12 cellular contexts compared by ENCODE assay signal in genomic region chr13:50006426-50007135, GRCh38. TPM values are rescaled to one million over a fixed set of nuclear protein-coding genes. Genes with fewer than 3 reads are reported as not detected.
DNase-seq lines count a peak whose midpoint lies in the region; ATAC-seq and TF ChIP-seq lines count a peak whose summit lies in the region.
"Had no signal": no experiment of that assay in that cellular context is flagged by ENCODE, and none has a peak within 500 bp of the region (broad histone marks: within the 10 kb centered on the region; RNA-seq: fewer than 3 reads in every experiment).

No MANE protein-coding gene starts in this region.

- no peak overlapping the region for H3K4ac ChIP-seq in IMR-90 (ENCODE audit: low read depth, low read length)

- no peak for TF ChIP-seq POLR2A in IMR-90 (IDR thresholded peaks at IDR 0.05; ENCODE audit: low read depth, low read length)

- WGBS in IMR-90 (ENCODE audit: extremely low coverage in 2 of 2, insufficient read length in 1 of 2), 2 experiments = no CpG with 5 or more reads among the region's 7 CpGs

- H3K4me2 ChIP-seq in IMR-90 (ENCODE audit: low read depth, low read length) = no peak overlapping the region
- H3K4me2 ChIP-seq: smooth muscle cell had no signal

- CTCF ChIA-PET in IMR-90 (lab: Yijun Ruan, JAX) = interaction anchor here (1.1 kb wide), 1 partner anchor 10 kb away, joined by 4 read pairs; the partner anchor contains the start of gene TRIM13

- no peak overlapping the region for H4K8ac ChIP-seq in IMR-90 (ENCODE audit: low read depth in 2 of 2, low read length in 2 of 2)

- H4K20me1 ChIP-seq in IMR-90 (ENCODE audit: insufficient read depth, low read length) = peaks cover 21% of the 10 kb centered on the region

- no peak overlapping the region for H2BK15ac ChIP-seq in IMR-90 (ENCODE audit: low read depth, low read length)

- peaks cover 20% of the 10 kb centered on the region for H3K36me3 ChIP-seq in IMR-90 (ENCODE audit: control insufficient read depth, insufficient read depth, low read length)
- H3K36me3 ChIP-seq: ovary had no signal

- POLR2A ChIA-PET in IMR-90 (lab: Charles Lee; ENCODE audit: unreplicated experiment) = no interaction called here

- H3K4me3 ChIP-seq in AG10803 (ENCODE audit: low read length) = no peak overlapping the region
- no peak overlapping the region for H3K4me3 ChIP-seq in IMR-90 (ENCODE audit: insufficient read depth, low read depth, low read length)
- H3K4me3 ChIP-seq: ovary, smooth muscle cell had no signal

- H3K9me3 ChIP-seq in IMR-90 (ENCODE audit: control insufficient read depth, insufficient read depth, low read length) = no peaks in the 10 kb centered on the region
- H3K9me3 ChIP-seq: ovary had no signal

- no peak overlapping the region for H3K56ac ChIP-seq in IMR-90 (ENCODE audit: extremely low read depth, insufficient read depth, low read length)

- no peaks in the 10 kb centered on the region for H3K9me3 Mint-ChIP-seq in chondrocyte (ENCODE audit: low read depth)

- H2BK120ac ChIP-seq in IMR-90 (ENCODE audit: low read depth, low read length) = no peak overlapping the region

- no peak overlapping the region for H3K18ac ChIP-seq in IMR-90 (ENCODE audit: low read depth, low read length)

- no peak overlapping the region for H2BK20ac ChIP-seq in IMR-90 (ENCODE audit: low read depth, low read length)

- no peak overlapping the region for H4K5ac ChIP-seq in IMR-90 (ENCODE audit: low read depth, low read length)

- H3K9me1 ChIP-seq in IMR-90 (ENCODE audit: insufficient read depth, low read length) = no peaks in the 10 kb centered on the region; the same call in 1 of the 2 replicates

- H3K27ac ChIP-seq in IMR-90 (ENCODE audit: insufficient read depth, low read length) = no peak overlapping the region
- H3K27ac ChIP-seq: ovary had no signal

- H3K4me1 Mint-ChIP-seq in chondrocyte (ENCODE audit: low read depth) = peaks cover 35% of the 10 kb centered on the region

- no peaks in the 10 kb centered on the region for H3K27me3 ChIP-seq in IMR-90 (ENCODE audit: control insufficient read depth, insufficient read depth, low read length)
- H3K27me3 ChIP-seq: ovary had no signal

- TF ChIP-seq RAD21 in IMR-90 (IDR thresholded peaks at IDR 0.05; ENCODE audit: low read length) = no peak

- no peak overlapping the region for H3K9ac ChIP-seq in IMR-90 (ENCODE audit: low read depth, low read length)

- BruUV-seq in IMR-90 (replicated peaks; lab: Mats Ljungman, UMichigan) = no TSS peak

- H3K79me1 ChIP-seq in IMR-90 (ENCODE audit: low read depth in 1 of 2, low read length in 2 of 2) = peaks cover 18 to 58% of the 10 kb centered on the region in 2 experiments

- H2AK9ac ChIP-seq in IMR-90 (replicated peaks; ENCODE audit: low read depth, low read length, poor library complexity) = no peak overlapping the region

- no peak overlapping the region for H2AFZ ChIP-seq in IMR-90 (replicated peaks; ENCODE audit: low read length, poor library complexity)

- in situ Hi-C loops in IMR-90 (cut with MboI; ENCODE audit: low sequenced_read_pairs) = loop anchor here (5.0 kb wide), 1 partner anchor 66 kb away; no protein-coding TSS in a partner anchor

- dilution Hi-C loops in IMR-90 (cut with HindIII; ENCODE audit: low sequenced_read_pairs, unreplicated experiment) = no loop called here

- no peak overlapping the region for H2AK5ac ChIP-seq in IMR-90 (ENCODE audit: low read depth, low read length)

- peak overlapping the region; percentile 18 for H3K27ac Mint-ChIP-seq in chondrocyte (ENCODE audit: unreplicated experiment)

- H4K91ac ChIP-seq in IMR-90 (ENCODE audit: insufficient read depth, low read depth, low read length) = no peak overlapping the region

- intact Hi-C loops in IMR-90 (cut with micrococcal nuclease) (no loop called here), head of caudate nucleus (cut with DNase I) (no loop called here)

- no peaks in the 10 kb centered on the region for H3K4me1 ChIP-seq in IMR-90 (ENCODE audit: control insufficient read depth, insufficient read depth, low read length)

- TF ChIP-seq CTCF in AG10803 (conservative IDR thresholded peaks at IDR 0.05; ENCODE audit: low read length) (no peak), IMR-90 (conservative IDR thresholded peaks at IDR 0.05; ENCODE audit: low read depth, low read length) (no peak), chondrocyte (IDR thresholded peaks at IDR 0.05) (no peak)

- H3K36me3 Mint-ChIP-seq in chondrocyte (ENCODE audit: low read depth) = peaks cover 14% of the 10 kb centered on the region

- H3K14ac ChIP-seq in IMR-90 (replicated peaks; ENCODE audit: low read depth, low read length) = no peak overlapping the region

- ATAC-seq in IMR-90 (ENCODE audit: low read depth) (peak; percentile 37), left lobe of liver (peak; percentile 42), HG03520 (IDR thresholded peaks at IDR 0.05; ENCODE audit: unreplicated experiment) (no peak)

- H3K4me3 Mint-ChIP-seq in chondrocyte (ENCODE audit: unreplicated experiment) = no peak overlapping the region

- H2BK5ac ChIP-seq in IMR-90 (ENCODE audit: low read depth, low read length, poor library complexity, severe bottlenecking) = peak overlapping the region; percentile 17

- no peaks in the 10 kb centered on the region for H3K27me3 Mint-ChIP-seq in chondrocyte (ENCODE audit: low read depth)

- DNase-seq in AG10803 (ENCODE audit: low read depth) (peak; percentile 46), IMR-90 (peak; percentile 55), chondrocyte (ENCODE audit: low spot score) (no peak), left lobe of liver (ENCODE audit: low spot score) (no peak), OCI-M2 (lab: John Stamatoyannopoulos, UW; ENCODE audit: unreplicated experiment) (no peak), head of caudate nucleus (no peak), NCI-H526 treated with DMSO at 0.1 percent for 48 hours (lab: John Stamatoyannopoulos, UW) (no peak)
- DNase-seq: mesendoderm, NCI-H2171, ovary had no signal

- H3K23ac ChIP-seq in IMR-90 (ENCODE audit: low read depth, low read length) = peak overlapping the region; percentile 11; the same call in 1 of the 2 replicates

TF ChIP-seq in IMR-90, 13 proteins besides CTCF, POLR2A, EP300 and RAD21:
- no peak for TF ChIP-seq MXI1 (IDR thresholded peaks at IDR 0.05; ENCODE audit: borderline replicate concordance, low read depth, low read length)
- TF ChIP-seq RFX5 (IDR thresholded peaks at IDR 0.05; ENCODE audit: low read depth, low read length) = no peak
- TF ChIP-seq BHLHE40 (IDR thresholded peaks at IDR 0.05; ENCODE audit: low read depth, low read length) = no peak
- TF ChIP-seq MAFK (IDR thresholded peaks at IDR 0.05; ENCODE audit: low read depth, low read length) = no peak
- TF ChIP-seq FOS (IDR thresholded peaks at IDR 0.05; ENCODE audit: low read depth, low read length) = no peak
- TF ChIP-seq SMC3 (IDR thresholded peaks at IDR 0.05; ENCODE audit: low read depth, low read length) = no peak

RNA-seq across cellular contexts. Expression of gene KCNRG, which starts 8.7 kb away (rescaled TPM):
- total RNA-seq in IMR-90 (2012; rRNA removed) (2.7 and 5.0 TPM in 2 replicates), chondrocyte (0.22 to 0.59 TPM (median 0.36 TPM) in 3 replicates), left lobe of liver (not detected)
- polyA plus RNA-seq in IMR-90 (2012; rRNA removed) = 0.51 and 0.66 TPM in 2 replicates
- 0.12 and 0.13 TPM in 2 replicates for polyA plus RNA-seq in IMR-90 (2012; cell fraction: cytosol; rRNA removed)
- polyA plus RNA-seq in IMR-90 (2012; cell fraction: nucleus; rRNA removed; ENCODE audit: low replicate concordance) = 0.16 and 1.4 TPM in 2 replicates

RNA-seq across cellular contexts. Expression of gene TRIM13, which starts 9.7 kb away (rescaled TPM):
- total RNA-seq in IMR-90 (2012; rRNA removed) = 20.1 and 22.5 TPM in 2 replicates
- polyA plus RNA-seq in IMR-90 (2012; rRNA removed) = 10.2 and 12.0 TPM in 2 replicates
- polyA plus RNA-seq in IMR-90 (2012; cell fraction: cytosol; rRNA removed) = 2.5 and 3.8 TPM in 2 replicates
- 3.0 and 24.1 TPM in 2 replicates for polyA plus RNA-seq in IMR-90 (2012; cell fraction: nucleus; rRNA removed; ENCODE audit: low replicate concordance)
- total RNA-seq in chondrocyte = 24.4 to 30.8 TPM (median 27.7 TPM) in 3 replicates
- total RNA-seq in left lobe of liver = 5.9 TPM

Comparison
In these comparisons a context has a peak if more than half of its experiments do, and no peak if none do; other contexts are left out.
1. DNase-seq: peak in AG10803 (single experiment) and IMR-90 (single experiment); none in chondrocyte (single experiment), left lobe of liver (single experiment), OCI-M2 (single experiment), head of caudate nucleus (0 of 42) and NCI-H526 treated with DMSO at 0.1 percent for 48 hours (single experiment).